8 cellular contexts compared by ENCODE assay signal in genomic region chrX:46577116-46578005, GRCh38. TPM values are rescaled to one million over a fixed set of nuclear protein-coding genes. Genes with fewer than 3 reads are reported as not detected.
DNase-seq lines count a peak whose midpoint lies in the region; ATAC-seq, FAIRE-seq and TF ChIP-seq lines count a peak whose summit lies in the region.

No MANE protein-coding gene starts in this region.

- H3K79me1 ChIP-seq in H1 (ENCODE audit: low read depth, low read length) (no peaks in the 10 kb centered on the region), trophoblast cell (ENCODE audit: low read length) (no peaks in the 10 kb centered on the region)

- H3K36me3 Mint-ChIP-seq in MCF 10A (ENCODE audit: insufficient read depth, unreplicated experiment), result no peaks in the 10 kb centered on the region
- H3K36me3 Mint-ChIP-seq in stimulated activated naive B cell treated with anti-CD40 and anti-IgM and Interleukin-4, amounts not matched to agents 10 μg/mL and 1 μg/mL and 100 μg/mL, for 72 hours, result peaks cover 0 to 7% of the 10 kb centered on the region in 2 donors

- ATAC-seq in stimulated activated naive B cell treated with anti-CD40 and anti-IgM and Interleukin-4, amounts not matched to agents 10 μg/mL and 1 μg/mL and 100 μg/mL, for 72 hours (replicated peaks), result no peak

- H2BK15ac ChIP-seq in H1 (ENCODE audit: low read length), result no peak overlapping the region

- no peak overlapping the region for H3K27ac Mint-ChIP-seq in MCF 10A (ENCODE audit: low read depth, unreplicated experiment)
- peak overlapping the region; percentile 62 for H3K27ac Mint-ChIP-seq in stimulated activated naive B cell treated with anti-CD40 and anti-IgM and Interleukin-4, amounts not matched to agents 10 μg/mL and 1 μg/mL and 100 μg/mL, for 72 hours

- no peak overlapping the region for H2AFZ ChIP-seq in H1 (ENCODE audit: low read length)
- H2AFZ ChIP-seq in trophoblast cell (ENCODE audit: insufficient read depth, low read length, poor library complexity), result no peak overlapping the region

- TF ChIP-seq RAD21 in H1 (IDR thresholded peaks at IDR 0.05 in 1 of 2, conservative IDR thresholded peaks at IDR 0.05 in 1 of 2; ENCODE audit: low read depth in 2 of 2, low read length in 2 of 2), result no peak

- no peak overlapping the region for H2BK20ac ChIP-seq in H1 (ENCODE audit: low read length)

- H3K36me3 ChIP-seq in breast epithelium (no peaks in the 10 kb centered on the region), H1 (ENCODE audit: control insufficient read depth in 2 of 4, insufficient read depth in 4 of 4, low read length in 3 of 4) (no peaks in the 10 kb centered on the region; a peak in 1 of 8 replicates), uterus (no peaks in the 10 kb centered on the region), trophoblast cell (ENCODE audit: control insufficient read depth in 1 of 2, insufficient read depth in 2 of 2, low read length in 2 of 2) (no peaks in the 10 kb centered on the region)

- H3K18ac ChIP-seq in H1 (ENCODE audit: extremely low read depth, low read length) (no peak overlapping the region), trophoblast cell (ENCODE audit: low read length) (no peak overlapping the region)

- H3K79me2 ChIP-seq in H1 (ENCODE audit: control insufficient read depth in 1 of 2, insufficient read depth in 2 of 2, low read length in 2 of 2) (peaks cover 0 to 51% of the 10 kb centered on the region in 2 experiments; a peak in 2 of 4 replicates), trophoblast cell (ENCODE audit: control insufficient read depth, insufficient read depth, low read length, poor library complexity) (peaks cover 2% of the 10 kb centered on the region)

- H2BK12ac ChIP-seq in H1 (ENCODE audit: low read depth, low read length) (no peak overlapping the region), trophoblast cell (ENCODE audit: low read length) (no peak overlapping the region)

- peaks cover 0 to 9% of the 10 kb centered on the region in 2 donors for H3K9me3 ChIP-seq in breast epithelium
- H3K9me3 ChIP-seq in H1 (ENCODE audit: insufficient read depth in 2 of 2, low read depth in 1 of 2, low read length in 1 of 2), result no peaks in the 10 kb centered on the region
- H3K9me3 ChIP-seq in uterus, result no peaks in the 10 kb centered on the region
- H3K9me3 ChIP-seq in trophoblast cell (ENCODE audit: insufficient read depth, low read depth, low read length), result no peaks in the 10 kb centered on the region

- H2BK120ac ChIP-seq in H1 (replicated peaks; ENCODE audit: low read depth, low read length), result no peak overlapping the region
- H2BK120ac ChIP-seq in trophoblast cell (ENCODE audit: insufficient read depth, low read length, poor library complexity), result no peak overlapping the region

- CTCF ChIA-PET in MCF 10A (lab: Yijun Ruan, JAX) (interaction anchor here (0.6 to 0.7 kb wide), 4 partner anchors 11 to 748 kb away, joined by 3 to 4 read pairs (median 3); no protein-coding TSS in a partner anchor), H1 (lab: Charles Lee; ENCODE audit: partially characterized antibody) (interaction anchor here (0.6 to 1.5 kb wide), 4 partner anchors 9 to 65 kb away, joined by 3 to 4 read pairs (median 4); no protein-coding TSS in a partner anchor)

- H2AK5ac ChIP-seq in H1 (ENCODE audit: low read depth, low read length), result no peak overlapping the region
- H2AK5ac ChIP-seq in trophoblast cell (ENCODE audit: low read length), result no peak overlapping the region

- H4K12ac ChIP-seq in trophoblast cell (ENCODE audit: low read depth, low read length), result no peak overlapping the region

- H3K27ac ChIP-seq in breast epithelium (peak overlapping the region in 1 of 2 donors; percentile 55), H1 (ENCODE audit: low read depth, low read length) (no peak overlapping the region), uterus (peak overlapping the region in 1 of 2 donors; percentile 54), trophoblast cell (ENCODE audit: low read depth, low read length) (no peak overlapping the region)

- H2BK5ac ChIP-seq in H1 (ENCODE audit: low read depth, low read length) (no peak overlapping the region), trophoblast cell (ENCODE audit: low read depth, low read length, poor library complexity) (no peak overlapping the region)

- H3K9me3 Mint-ChIP-seq in MCF 10A (ENCODE audit: unreplicated experiment), result no peaks in the 10 kb centered on the region
- no peaks in the 10 kb centered on the region for H3K9me3 Mint-ChIP-seq in stimulated activated naive B cell treated with anti-CD40 and anti-IgM and Interleukin-4, amounts not matched to agents 10 μg/mL and 1 μg/mL and 100 μg/mL, for 72 hours

- H4K8ac ChIP-seq in H1 (ENCODE audit: extremely low read depth, insufficient read depth, low read length) (no peak overlapping the region), trophoblast cell (ENCODE audit: low read depth, low read length) (no peak overlapping the region)

- H3K56ac ChIP-seq in H1 (replicated peaks; ENCODE audit: insufficient read length, low read depth, low read length), result no peak overlapping the region

- no peak overlapping the region for H4K5ac ChIP-seq in H1 (ENCODE audit: insufficient read length, low read depth, low read length)

- peaks cover 32% of the 10 kb centered on the region for H3K27me3 Mint-ChIP-seq in MCF 10A (ENCODE audit: insufficient read depth, unreplicated experiment)
- H3K27me3 Mint-ChIP-seq in stimulated activated naive B cell treated with anti-CD40 and anti-IgM and Interleukin-4, amounts not matched to agents 10 μg/mL and 1 μg/mL and 100 μg/mL, for 72 hours, result no peaks in the 10 kb centered on the region

- H3K23ac ChIP-seq in H1 (ENCODE audit: insufficient read length) (no peak overlapping the region), trophoblast cell (ENCODE audit: low read length) (no peak overlapping the region)

- TF ChIP-seq CTCF in breast epithelium (IDR thresholded peaks at IDR 0.05) (no peak), MCF 10A (IDR thresholded peaks at IDR 0.05; ENCODE audit: unreplicated experiment) (no peak), H1 (IDR thresholded peaks at IDR 0.05; ENCODE audit: control extremely low read depth in 1 of 3, insufficient read depth in 1 of 3, low read depth in 1 of 3, low read length in 3 of 3) (no peak), uterus (IDR thresholded peaks at IDR 0.05) (no peak)

- TF ChIP-seq POLR2A in breast epithelium (IDR thresholded peaks at IDR 0.05), result no peak
- no peak for TF ChIP-seq POLR2A in H1 (IDR thresholded peaks at IDR 0.05; ENCODE audit: control extremely low read depth in 1 of 2, low read depth in 2 of 2, low read length in 2 of 2)
- TF ChIP-seq POLR2A in uterus (IDR thresholded peaks at IDR 0.05), result no peak

- H3K9ac ChIP-seq in H1 (replicated peaks in 1 of 4; ENCODE audit: extremely low read depth in 1 of 4, low read depth in 3 of 4, low read length in 3 of 4), result no peak overlapping the region
- H3K9ac ChIP-seq in trophoblast cell (ENCODE audit: low read length), result no peak overlapping the region

- no TSS peak for BruUV-seq in MCF 10A (replicated peaks; lab: Mats Ljungman, UMichigan)

- H3K14ac ChIP-seq in H1 (ENCODE audit: insufficient read length) (no peak overlapping the region), trophoblast cell (ENCODE audit: low read length) (no peak overlapping the region)

- peak overlapping the region; percentile 13 to 97; a peak in 2 of 4 replicates for H3K4me2 ChIP-seq in H1 (ENCODE audit: insufficient read depth in 1 of 2, low read depth in 2 of 2, low read length in 2 of 2)
- no peak overlapping the region for H3K4me2 ChIP-seq in trophoblast cell (ENCODE audit: low read length)

- TF ChIP-seq EP300 in H1 (IDR thresholded peaks at IDR 0.05; ENCODE audit: borderline replicate concordance in 1 of 2, low read depth in 2 of 2, low read length in 2 of 2), result no peak

- H4K91ac ChIP-seq in H1 (replicated peaks; ENCODE audit: insufficient read length, low read length) (no peak overlapping the region), trophoblast cell (ENCODE audit: low read depth, low read length) (no peak overlapping the region)

- H3K4me1 ChIP-seq in breast epithelium, result no peaks in the 10 kb centered on the region
- H3K4me1 ChIP-seq in H1 (replicated peaks in 1 of 4; ENCODE audit: control insufficient read depth in 3 of 4, insufficient read depth in 4 of 4, low read length in 3 of 4), result peaks cover 0 to 11% (median 3%) of the 10 kb centered on the region in 4 experiments; a peak in 3 of 7 replicates
- no peaks in the 10 kb centered on the region for H3K4me1 ChIP-seq in uterus
- peaks cover 11 to 14% of the 10 kb centered on the region in 2 experiments for H3K4me1 ChIP-seq in trophoblast cell (ENCODE audit: control insufficient read depth in 1 of 2, insufficient read depth in 2 of 2, low read length in 2 of 2)

- peaks cover 0 to 15% of the 10 kb centered on the region in 2 donors for H3K27me3 ChIP-seq in breast epithelium
- H3K27me3 ChIP-seq in H1 (replicated peaks in 1 of 4; ENCODE audit: control insufficient read depth in 3 of 4, extremely low read depth in 1 of 4, insufficient read depth in 3 of 4, low read length in 3 of 4), result no peaks in the 10 kb centered on the region; a peak in 1 of 7 replicates
- no peaks in the 10 kb centered on the region for H3K27me3 ChIP-seq in uterus
- H3K27me3 ChIP-seq in trophoblast cell (ENCODE audit: insufficient read depth, low read length), result no peaks in the 10 kb centered on the region

- peak overlapping the region in 2 of 3 donors; percentile 33 to 71 for H3K4me3 ChIP-seq in breast epithelium
- H3K4me3 ChIP-seq in H1 (ENCODE audit: extremely low read depth in 1 of 4, insufficient read depth in 2 of 4, low read depth in 3 of 4, low read length in 4 of 4), result 0 out of 8 replicates have a peak overlapping the region, but pooled peaks of 1 of the 4 experiments have one; percentile 81
- H3K4me3 ChIP-seq in uterus, result peak overlapping the region in 1 of 2 donors; percentile 53
- no peak overlapping the region for H3K4me3 ChIP-seq in trophoblast cell (ENCODE audit: low read depth, low read length)

- no peak overlapping the region for H3K4ac ChIP-seq in H1 (replicated peaks; ENCODE audit: insufficient read length, low read depth, low read length)
- H3K4ac ChIP-seq in trophoblast cell (ENCODE audit: low read depth, low read length), result no peak overlapping the region

- peaks cover 5% of the 10 kb centered on the region for H3K4me1 Mint-ChIP-seq in MCF 10A (ENCODE audit: insufficient read depth, unreplicated experiment)
- peaks cover 24 to 45% of the 10 kb centered on the region in 2 donors for H3K4me1 Mint-ChIP-seq in stimulated activated naive B cell treated with anti-CD40 and anti-IgM and Interleukin-4, amounts not matched to agents 10 μg/mL and 1 μg/mL and 100 μg/mL, for 72 hours

- 84% methylated on average over 5 of the region's 7 CpGs; no CpG with 5 or more reads in 1 of the 2 experiments for WGBS in H1 (ENCODE audit: extremely low coverage in 1 of 2, insufficient coverage in 1 of 2, insufficient read length in 1 of 2, insufficient replicate concordance in 2 of 2, low coverage in 1 of 2, low lambda C conversion rate in 2 of 2, missing lambda C conversion rate in 1 of 2), 2 experiments
- no CpG with 5 or more reads among the region's 7 CpGs for WGBS in trophoblast cell (ENCODE audit: extremely low coverage, insufficient coverage, insufficient read length)

- intact Hi-C loops in breast epithelium (cut with DNase I; ENCODE audit: low total_unique reads), result no loop called here
- intact Hi-C loops in MCF 10A (cut with micrococcal nuclease), result no loop called here
- intact Hi-C loops in uterus (cut with DNase I; ENCODE audit: low total_unique reads), result no loop called here

- POLR2A ChIA-PET in MCF 10A (lab: Yijun Ruan, JAX), result interaction anchor here (0.6 kb wide), 1 partner anchor 298 kb away, joined by 3 read pairs; no protein-coding TSS in a partner anchor
- POLR2A ChIA-PET in H1 (lab: Charles Lee; ENCODE audit: partially characterized antibody), result interaction anchor here (1.4 to 2.2 kb wide), 3 partner anchors 10 to 123 kb away, joined by 3 to 9 read pairs (median 3); no protein-coding TSS in a partner anchor

- H3K23me2 ChIP-seq in H1 (ENCODE audit: low read depth, low read length), result peaks cover 6% of the 10 kb centered on the region

- DNase-seq in breast epithelium (ENCODE audit: low spot score in 2 of 2) (no peak), MCF 10A (ENCODE audit: unreplicated experiment) (no peak), M059J (ENCODE audit: low read depth) (peak; percentile 69), H1 (ENCODE audit: low read depth in 1 of 2, low spot score in 2 of 2) (no peak), HuH-7 (ENCODE audit: low spot score) (no peak), uterus (no peak), trophoblast cell (no peak)
- DNase-seq in stimulated activated naive B cell treated with anti-CD40 and anti-IgM and Interleukin-4, amounts not matched to agents 10 μg/mL and 1 μg/mL and 100 μg/mL, for 72 hours, result no peak

- H4K20me1 ChIP-seq in H1 (replicated peaks in 1 of 2; ENCODE audit: control insufficient read depth in 1 of 2, insufficient read depth in 2 of 2, low read length in 2 of 2), result peaks cover 0 to 8% of the 10 kb centered on the region in 2 experiments

- no peak for FAIRE-seq in H1 (lab: Jason Lieb, UNC)

- H3K4me3 Mint-ChIP-seq in MCF 10A (ENCODE audit: unreplicated experiment), result no peak overlapping the region
- no peak overlapping the region for H3K4me3 Mint-ChIP-seq in stimulated activated naive B cell treated with anti-CD40 and anti-IgM and Interleukin-4, amounts not matched to agents 10 μg/mL and 1 μg/mL and 100 μg/mL, for 72 hours

RNA-seq across cellular contexts. Expression of gene CHST7, which starts 3.8 kb away (rescaled TPM):
- total RNA-seq in breast epithelium (10 to 100 TPM in 2 of 3 donors, 1 to 10 TPM in 1; 7.5 to 81.6 (median 10.8) TPM), MCF 10A (2022) (1.2 and 1.6 TPM in 2 replicates), uterus (10 to 100 TPM in 2 of 4 donors, 1 to 10 TPM in 2; 7.2 to 32.0 (median 9.1) TPM)
- total RNA-seq in M059J (2014; rRNA removed; shearing (Covaris generic)), result 11.0 and 17.4 TPM in 2 replicates
- 14.1 and 15.3 TPM in 2 replicates for total RNA-seq in H1 (2021; fragmentation: NEBNext Ultra II Directional; extraction: Animal tissue kit (Norgen Biotek cat#: 25700))
- polyA plus RNA-seq in H1 (2011; rRNA removed), result 7.9 and 9.4 TPM in 2 replicates
- 9.1 TPM for polyA plus RNA-seq in H1 (2011; cell fraction: cytosol; rRNA removed)
- polyA plus RNA-seq in H1 (2011; cell fraction: nucleus; rRNA removed), result 7.4 TPM
- 6.3 to 9.9 TPM (median 9.5 TPM) in 4 replicates for polyA plus RNA-seq in H1 (2012, experiment 1 of 2)
- polyA plus RNA-seq in H1 (2012, experiment 2 of 2), result 9.9 TPM
- polyA plus RNA-seq in H1 (2013, experiment 1 of 2), result 15.3 TPM
- polyA plus RNA-seq in H1 (2013, experiment 2 of 2), result 16.6 TPM
- polyA minus RNA-seq in H1 (2011; rRNA and poly(A)+ RNA removed), result 1.9 and 2.3 TPM in 2 replicates
- polyA minus RNA-seq in H1 (2011; cell fraction: cytosol; rRNA and poly(A)+ RNA removed), result 10.1 TPM
- 11.3 TPM for polyA minus RNA-seq in H1 (2011; cell fraction: nucleus; rRNA and poly(A)+ RNA removed)
- 1.8 and 2.2 TPM in 2 replicates for polyA plus RNA-seq in trophoblast cell (2013)

RNA-seq across cellular contexts. Expression of gene ZNF674, which starts 32.1 kb away (rescaled TPM):
- total RNA-seq in breast epithelium, result 1 to 10 TPM; 2.6 to 7.3 (median 3.8) TPM
- 7.2 and 9.7 TPM in 2 replicates for total RNA-seq in MCF 10A (2022)
- total RNA-seq in M059J (2014; rRNA removed; shearing (Covaris generic)), result 3.0 and 3.4 TPM in 2 replicates
- 6.1 and 7.4 TPM in 2 replicates for total RNA-seq in H1 (2021; fragmentation: NEBNext Ultra II Directional; extraction: Animal tissue kit (Norgen Biotek cat#: 25700))
- 2.0 and 2.4 TPM in 2 replicates for polyA plus RNA-seq in H1 (2011; rRNA removed)
- polyA plus RNA-seq in H1 (2011; cell fraction: cytosol; rRNA removed), result 2.6 TPM
- 6.5 TPM for polyA plus RNA-seq in H1 (2011; cell fraction: nucleus; rRNA removed)
- 2.7 to 5.5 TPM (median 3.8 TPM) in 4 replicates for polyA plus RNA-seq in H1 (2012, experiment 1 of 2)
- 0.35 TPM for polyA plus RNA-seq in H1 (2012, experiment 2 of 2)
- 2.4 TPM for polyA plus RNA-seq in H1 (2013, experiment 1 of 2)
- polyA plus RNA-seq in H1 (2013, experiment 2 of 2), result 2.6 TPM
- 20.6 and 24.3 TPM in 2 replicates for polyA minus RNA-seq in H1 (2011; rRNA and poly(A)+ RNA removed)
- 4.2 TPM for polyA minus RNA-seq in H1 (2011; cell fraction: cytosol; rRNA and poly(A)+ RNA removed)
- polyA minus RNA-seq in H1 (2011; cell fraction: nucleus; rRNA and poly(A)+ RNA removed), result 34.8 TPM
- 1 to 10 TPM; 1.2 to 7.8 (median 5.3) TPM for total RNA-seq in uterus
- polyA plus RNA-seq in trophoblast cell (2013), result 2.6 and 2.7 TPM in 2 replicates
